Comparison of ENCODE assay signal across 8 cellular contexts in genomic region chr13:48235100-48235813, GRCh38. TPM values are rescaled to one million over a fixed set of nuclear protein-coding genes. Genes with fewer than 3 reads are reported as not detected.
DNase-seq lines count a peak whose midpoint lies in the region; ATAC-seq and TF ChIP-seq lines count a peak whose summit lies in the region.

No MANE protein-coding gene starts in this region.

- H3K4me3 ChIP-seq in OCI-LY3 (ENCODE audit: low read length) (peak overlapping the region; percentile 87), choroid plexus epithelial cell (ENCODE audit: low read depth, low read length) (peak overlapping the region; percentile 99), liver (ENCODE audit: low read depth in 1 of 3, low read length in 3 of 3) (peak overlapping the region; percentile 42 to 98 (median 44))

- H3K27me3 ChIP-seq in OCI-LY3 (ENCODE audit: low read depth, low read length) (peaks cover 61% of the 10 kb centered on the region), liver (ENCODE audit: control insufficient read depth in 4 of 4, insufficient read depth in 4 of 4, low read length in 3 of 4) (no peaks in the 10 kb centered on the region)

- H3K9ac ChIP-seq in OCI-LY3 (ENCODE audit: low read length) (no peak overlapping the region), liver (ENCODE audit: low read depth in 1 of 2, low read length in 2 of 2) (peak overlapping the region; percentile 56 to 100)

- H3K4me1 ChIP-seq in OCI-LY3 (ENCODE audit: low read length) (peaks cover 26% of the 10 kb centered on the region), liver (ENCODE audit: control insufficient read depth in 4 of 4, insufficient read depth in 4 of 4, low read length in 3 of 4) (peaks cover 5 to 40% (median 29%) of the 10 kb centered on the region in 4 donors)

- peaks cover 33% of the 10 kb centered on the region for H4K20me1 ChIP-seq in OCI-LY3 (ENCODE audit: insufficient read depth, low read length)

- H2AFZ ChIP-seq in OCI-LY3 (ENCODE audit: low read depth, low read length) = no peak overlapping the region

- 29% methylated on average over 9 of the region's 9 CpGs for WGBS in liver

- peak overlapping the region; percentile 57; the same call in 1 of the 2 replicates for H3K27ac ChIP-seq in OCI-LY3 (ENCODE audit: low read length)
- H3K27ac ChIP-seq in liver (ENCODE audit: low read depth in 1 of 2, low read length in 2 of 2) = peak overlapping the region; percentile 76

- H3K36me3 ChIP-seq in OCI-LY3 (replicated peaks; ENCODE audit: low read depth, low read length) (no peaks in the 10 kb centered on the region), liver (ENCODE audit: control insufficient read depth in 4 of 4, insufficient read depth in 3 of 4, low read depth in 1 of 4, low read length in 3 of 4) (no peaks in the 10 kb centered on the region)

- no peaks in the 10 kb centered on the region for H3K9me3 Mint-ChIP-seq in HFFc6

- peaks cover 10% of the 10 kb centered on the region for H3K27me3 Mint-ChIP-seq in HFFc6 (ENCODE audit: insufficient read depth)

- TF ChIP-seq CTCF in HFFc6 (IDR thresholded peaks at IDR 0.05) = no peak
- TF ChIP-seq CTCF in OCI-LY3 (IDR thresholded peaks at IDR 0.05; ENCODE audit: low read depth, low read length) = no peak
- no peak for TF ChIP-seq CTCF in choroid plexus epithelial cell (conservative IDR thresholded peaks at IDR 0.05; ENCODE audit: low read depth, low read length)
- TF ChIP-seq CTCF in liver (IDR thresholded peaks at IDR 0.05; ENCODE audit: low read depth, low read length, missing input control) = no peak

- ATAC-seq in GM18909 (IDR thresholded peaks at IDR 0.05; ENCODE audit: poor library complexity, unreplicated experiment) = no peak

- peaks cover 47% of the 10 kb centered on the region for H3K4me1 Mint-ChIP-seq in HFFc6 (ENCODE audit: low read depth)

- no peaks in the 10 kb centered on the region for H3K9me3 ChIP-seq in OCI-LY3 (ENCODE audit: insufficient read depth, low read length)
- H3K9me3 ChIP-seq in liver (ENCODE audit: control insufficient read depth in 4 of 4, low read length in 3 of 4) = no peaks in the 10 kb centered on the region

- DNase-seq in NCI-H345 (lab: John Stamatoyannopoulos, UW) (peak; percentile 23), NCI-H345 treated with DMSO at 0.1 percent for 48 hours (lab: John Stamatoyannopoulos, UW; ENCODE audit: unreplicated experiment) (no peak), HFFc6 (peak; percentile 46), choroid plexus epithelial cell (ENCODE audit: low read depth) (peak; percentile 54), superior temporal gyrus (ENCODE audit: extremely low spot score) (peak; percentile 73)

- peak overlapping the region; percentile 96 for H3K4me3 Mint-ChIP-seq in HFFc6

- no peak for TF ChIP-seq RAD21 in liver (IDR thresholded peaks at IDR 0.05)

- H3K4me2 ChIP-seq in OCI-LY3 (ENCODE audit: low read length) = peak overlapping the region; percentile 82

- no peaks in the 10 kb centered on the region for H3K36me3 Mint-ChIP-seq in HFFc6 (ENCODE audit: low read depth)

- no peaks in the 10 kb centered on the region for H3K79me2 ChIP-seq in OCI-LY3 (ENCODE audit: low read length)

- peak overlapping the region; percentile 87 for H3K27ac Mint-ChIP-seq in HFFc6

TF ChIP-seq in liver, 16 proteins besides CTCF, POLR2A, EP300 and RAD21:
- peak in 1 of 2 donors; percentile 8 for TF ChIP-seq RXRA (IDR thresholded peaks at IDR 0.05)
- peak in 1 of 2 donors; percentile 25 for TF ChIP-seq JUND (IDR thresholded peaks at IDR 0.05)
- peak; percentile 10 for TF ChIP-seq ATF3 (IDR thresholded peaks at IDR 0.05)
- no peak for TF ChIP-seq HNF4A (conservative IDR thresholded peaks at IDR 0.05)
- TF ChIP-seq EGR1 (IDR thresholded peaks at IDR 0.05; ENCODE audit: low read depth in 2 of 2) = no peak
- TF ChIP-seq FOXA1 (IDR thresholded peaks at IDR 0.05) = no peak
- peak; percentile 12 for TF ChIP-seq YY1 (IDR thresholded peaks at IDR 0.05)
- TF ChIP-seq TAF1 (conservative IDR thresholded peaks at IDR 0.05) = no peak
- no peak for TF ChIP-seq NR2F2 (IDR thresholded peaks at IDR 0.05)

RNA-seq across cellular contexts. Expression of gene ITM2B, which starts 2.3 kb away (rescaled TPM):
- total RNA-seq in HFFc6 (2021; fragmentation: NEBNext Ultra II Directional; extraction: Animal tissue kit (Norgen Biotek cat#: 25700)) = 100 to 1,000 TPM; 161 to 258 (median 191) TPM
- total RNA-seq in liver = 100 to 1,000 TPM; 114 to 167 TPM
- 100 to 1,000 TPM; 237 to 379 TPM for polyA plus RNA-seq in liver

Comparison
In these comparisons a context has a peak if more than half of its experiments do, and no peak if none do; other contexts are left out.
1. H3K4me3 ChIP-seq: peak in every context shown above with its lines; median percentile 99 in choroid plexus epithelial cell; 87 in OCI-LY3; 44 in liver.